22 cellular contexts compared by ENCODE assay signal in the genomic region with DNA sequence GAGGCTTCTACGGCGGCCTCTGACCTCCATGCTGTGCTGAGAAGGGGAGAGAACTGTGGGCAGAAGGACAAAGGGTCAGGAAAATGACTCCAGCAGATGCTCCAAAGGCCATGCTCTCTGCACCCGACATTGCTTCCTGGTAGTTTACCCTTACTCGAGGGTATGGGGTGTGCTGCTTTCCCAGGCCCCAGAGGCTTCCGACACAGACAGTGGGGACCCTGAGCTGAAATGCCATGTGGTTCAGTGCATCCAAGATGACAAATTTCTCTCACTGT.
"Had no signal": no experiment of that assay in that cellular context is flagged by ENCODE, and none has a peak within 500 bp of the region (broad histone marks: within the 10 kb centered on the region; RNA-seq: fewer than 3 reads in every experiment).

No MANE protein-coding gene starts in this region.

- H3K36me3 Mint-ChIP-seq: immature natural killer cell; naive thymus-derived CD8-positive, alpha-beta T cell; stimulated activated naive B cell treated with anti-CD40 and anti-IgM and Interleukin-4, amounts not matched to agents 10 μg/mL and 1 μg/mL and 100 μg/mL, for 72 hours had no signal

- H3K9me3 Mint-ChIP-seq: immature natural killer cell; neural crest cell; stimulated activated naive B cell treated with anti-CD40 and anti-IgM and Interleukin-4, amounts not matched to agents 10 μg/mL and 1 μg/mL and 100 μg/mL, for 72 hours; stimulated activated naive CD8-positive, alpha-beta T cell treated with anti-CD3 and anti-CD28 coated beads, Interleukin-15, Interleukin-2, amounts not matched to agents 100 ng/mL and 50 ng/mL, for 24 hours had no signal

- H3K27ac ChIP-seq: dorsolateral prefrontal cortex, parathyroid adenoma, prostate gland, right atrium auricular region, skin epidermis, thoracic aorta, upper lobe of left lung had no signal

- H3K4me3 Mint-ChIP-seq: immature natural killer cell; naive thymus-derived CD8-positive, alpha-beta T cell; neural crest cell; stimulated activated naive B cell treated with anti-CD40 and anti-IgM and Interleukin-4, amounts not matched to agents 10 μg/mL and 1 μg/mL and 100 μg/mL, for 72 hours; stimulated activated naive CD8-positive, alpha-beta T cell treated with anti-CD3 and anti-CD28 coated beads, Interleukin-15, Interleukin-2, amounts not matched to agents 100 ng/mL and 50 ng/mL, for 24 hours had no signal

- H3K36me3 ChIP-seq: prostate gland, right atrium auricular region, thoracic aorta, tibial nerve, upper lobe of left lung had no signal

- H3K9me3 ChIP-seq: prostate gland, right atrium auricular region, thoracic aorta, tibial nerve, upper lobe of left lung had no signal

- H3K27me3 Mint-ChIP-seq: naive thymus-derived CD8-positive, alpha-beta T cell; stimulated activated naive CD8-positive, alpha-beta T cell treated with anti-CD3 and anti-CD28 coated beads, Interleukin-15, Interleukin-2, amounts not matched to agents 100 ng/mL and 50 ng/mL, for 24 hours had no signal

- DNase-seq: cerebellar nuclear complex; effector CD4-positive, alpha-beta T cell; hypothalamus; immature natural killer cell; islet precursor cell; kidney glomerular epithelial cell; mammary epithelial cell; mesendoderm; naive thymus-derived CD8-positive, alpha-beta T cell; stimulated activated CD4-positive, alpha-beta T cell treated with anti-CD3 and anti-CD28 coated beads, Interleukin-15, amount 100 ng/mL, for 24 hours; stimulated activated CD4-positive, alpha-beta T cell treated with anti-CD3 and anti-CD28 coated beads, Interleukin-2, amount 100 ng/mL, for 48 hours; stimulated activated naive B cell treated with anti-CD40 and anti-IgM and Interleukin-4, amounts not matched to agents 10 μg/mL and 1 μg/mL and 100 μg/mL, for 72 hours; upper lobe of left lung had no signal

- H3K4me3 ChIP-seq: dorsolateral prefrontal cortex, prostate gland, right atrium auricular region, skin epidermis, thoracic aorta, tibial nerve, upper lobe of left lung had no signal

- H3K27ac Mint-ChIP-seq: immature natural killer cell; naive thymus-derived CD8-positive, alpha-beta T cell; stimulated activated naive B cell treated with anti-CD40 and anti-IgM and Interleukin-4, amounts not matched to agents 10 μg/mL and 1 μg/mL and 100 μg/mL, for 72 hours; stimulated activated naive CD8-positive, alpha-beta T cell treated with anti-CD3 and anti-CD28 coated beads, Interleukin-15, Interleukin-2, amounts not matched to agents 100 ng/mL and 50 ng/mL, for 24 hours had no signal

- ATAC-seq: naive thymus-derived CD8-positive, alpha-beta T cell; stimulated activated naive B cell treated with anti-CD40 and anti-IgM and Interleukin-4, amounts not matched to agents 10 μg/mL and 1 μg/mL and 100 μg/mL, for 72 hours had no signal

- H3K4me1 Mint-ChIP-seq: immature natural killer cell; stimulated activated naive B cell treated with anti-CD40 and anti-IgM and Interleukin-4, amounts not matched to agents 10 μg/mL and 1 μg/mL and 100 μg/mL, for 72 hours had no signal

- H3K27me3 ChIP-seq: dorsolateral prefrontal cortex, right atrium auricular region, tibial nerve, upper lobe of left lung had no signal

- H3K4me1 ChIP-seq: parathyroid adenoma, prostate gland, tibial nerve, upper lobe of left lung had no signal
